Comparison of ENCODE assay signal across 8 cellular contexts in the genomic region with DNA sequence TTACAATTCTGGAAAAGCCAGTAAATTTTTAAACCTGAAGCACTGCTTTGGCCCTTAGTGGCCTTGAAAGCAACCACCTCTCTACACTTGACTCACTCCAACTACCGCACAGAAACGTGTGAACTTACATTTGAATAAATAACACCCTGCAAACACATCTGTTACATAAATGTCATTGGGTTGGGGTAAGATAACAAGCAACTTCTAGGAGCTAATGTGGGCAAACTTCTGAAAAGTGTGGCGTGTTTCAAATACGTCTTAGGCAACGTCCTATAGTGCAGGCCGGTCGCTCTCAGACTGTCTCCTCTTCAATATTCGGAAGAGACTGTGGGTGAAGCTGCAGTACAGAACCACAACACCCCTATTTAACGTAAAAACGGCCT. TPM values are rescaled to one million over a fixed set of nuclear protein-coding genes. Genes with fewer than 3 reads are reported as not detected.
DNase-seq lines count a peak whose midpoint lies in the region; ATAC-seq and TF ChIP-seq lines count a peak whose summit lies in the region.

No MANE protein-coding gene starts in this region.

- intact Hi-C loops in activated CD4-positive, alpha-beta T cell treated with anti-CD3 and anti-CD28 coated beads for 36 hours (cut with DNase I, micrococcal nuclease), result loop anchor here in 1 of 2 experiments (5.0 kb wide), 1 partner anchor 1325 kb away; the partner anchor contains the start of gene RINT1
- intact Hi-C loops in colonic mucosa (cut with DNase I), result no loop called here

- no peak for TF ChIP-seq EP300 in upper lobe of left lung (IDR thresholded peaks at IDR 0.05)

- TF ChIP-seq POLR2A in NB4 (IDR thresholded peaks at IDR 0.05; ENCODE audit: extremely low read depth, insufficient read length) (no peak), upper lobe of left lung (IDR thresholded peaks at IDR 0.05) (no peak)

- H3K4me1 ChIP-seq in colonic mucosa, result peaks cover 3% of the 10 kb centered on the region
- peaks cover 14 to 18% (median 16%) of the 10 kb centered on the region in 4 donors for H3K4me1 ChIP-seq in upper lobe of left lung

- peaks cover 4% of the 10 kb centered on the region for H3K27me3 Mint-ChIP-seq in activated CD4-positive, alpha-beta T cell treated with anti-CD3 and anti-CD28 coated beads for 36 hours

- H3K27me3 ChIP-seq in colonic mucosa (no peaks in the 10 kb centered on the region), upper lobe of left lung (no peaks in the 10 kb centered on the region)

- no peaks in the 10 kb centered on the region for H3K9me3 ChIP-seq in colonic mucosa
- H3K9me3 ChIP-seq in upper lobe of left lung, result no peaks in the 10 kb centered on the region

- no peaks in the 10 kb centered on the region for H3K9me3 Mint-ChIP-seq in activated CD4-positive, alpha-beta T cell treated with anti-CD3 and anti-CD28 coated beads for 36 hours (ENCODE audit: low read depth)

- peak overlapping the region; percentile 87 for H3K4me3 Mint-ChIP-seq in activated CD4-positive, alpha-beta T cell treated with anti-CD3 and anti-CD28 coated beads for 36 hours

- peak overlapping the region; percentile 86 for H3K4me3 ChIP-seq in NB4 (ENCODE audit: low read depth, low read length)
- H3K4me3 ChIP-seq in colonic mucosa, result peak overlapping the region; percentile 88
- peak overlapping the region; percentile 54 to 94 (median 78) for H3K4me3 ChIP-seq in upper lobe of left lung

- peaks cover 25% of the 10 kb centered on the region for H3K4me1 Mint-ChIP-seq in activated CD4-positive, alpha-beta T cell treated with anti-CD3 and anti-CD28 coated beads for 36 hours

- H3K27ac Mint-ChIP-seq in activated CD4-positive, alpha-beta T cell treated with anti-CD3 and anti-CD28 coated beads for 36 hours, result peak overlapping the region; percentile 93

- POLR2A ChIA-PET in activated CD4-positive, alpha-beta T cell treated with anti-CD3 and anti-CD28 coated beads for 36 hours (lab: Charles Lee), result no interaction called here
- POLR2A ChIA-PET in HEK293T (lab: Yijun Ruan, JAX), result no interaction called here

- TF ChIP-seq CTCF in NB4 (IDR thresholded peaks at IDR 0.05; ENCODE audit: low read depth, low read length) (no peak), colonic mucosa (IDR thresholded peaks at IDR 0.05) (no peak), upper lobe of left lung (IDR thresholded peaks at IDR 0.05) (no peak)

- no peak for DNase-seq in activated CD4-positive, alpha-beta T cell treated with anti-CD3 and anti-CD28 coated beads for 36 hours
- DNase-seq in activated CD4-positive, alpha-beta T cell treated with anti-CD3 and anti-CD28 coated beads, Interleukin-2, amount 50 U/mL, for 4 hours, result no peak
- DNase-seq in HEK293T (ENCODE audit: extremely low spot score), result peak; percentile 6
- DNase-seq in NB4 (ENCODE audit: low read depth), result peak; percentile 40
- peak; percentile 20 for DNase-seq in colonic mucosa
- peak; percentile 3 for DNase-seq in medulla oblongata (ENCODE audit: extremely low spot score)
- no peak for DNase-seq in upper lobe of left lung
- no peak for DNase-seq in NCI-H226

- peaks cover 15% of the 10 kb centered on the region for H3K36me3 Mint-ChIP-seq in activated CD4-positive, alpha-beta T cell treated with anti-CD3 and anti-CD28 coated beads for 36 hours (ENCODE audit: low read depth)

- peak overlapping the region; percentile 63 for H3K27ac ChIP-seq in colonic mucosa
- peak overlapping the region; percentile 75 to 86 (median 83) for H3K27ac ChIP-seq in upper lobe of left lung

- H3K36me3 ChIP-seq in colonic mucosa (no peaks in the 10 kb centered on the region), upper lobe of left lung (peaks cover 0 to 17% (median 8%) of the 10 kb centered on the region in 4 donors)

- H3K9ac ChIP-seq in colonic mucosa (ENCODE audit: low read depth in 2 of 2, low read length in 2 of 2), result peak overlapping the region; percentile 77 to 88

- CTCF ChIA-PET in activated CD4-positive, alpha-beta T cell treated with anti-CD3 and anti-CD28 coated beads for 36 hours (lab: Charles Lee), result no interaction called here
- CTCF ChIA-PET in HEK293T (lab: Yijun Ruan, JAX), result no interaction called here

- WGBS in upper lobe of left lung, 2 donors, result 0 to 2% methylated on average over 10 of the region's 10 CpGs

- peak; percentile 43 for ATAC-seq in activated CD4-positive, alpha-beta T cell treated with anti-CD3 and anti-CD28 coated beads for 36 hours
- ATAC-seq in upper lobe of left lung (ENCODE audit: low FRiP score in 2 of 2), result peak; percentile 63 to 73

TF ChIP-seq in HEK293T, 16 proteins besides CTCF, POLR2A, EP300 and RAD21:
- TF ChIP-seq FOXM1 (IDR thresholded peaks at IDR 0.05; ENCODE audit: borderline replicate concordance) (no peak), TARDBP (IDR thresholded peaks at IDR 0.05) (no peak), HDGF (IDR thresholded peaks at IDR 0.05; ENCODE audit: borderline replicate concordance) (no peak), LEF1 (IDR thresholded peaks at IDR 0.05; ENCODE audit: borderline replicate concordance) (no peak), ELF4 (IDR thresholded peaks at IDR 0.05) (no peak), ARNT (IDR thresholded peaks at IDR 0.05) (no peak), BHLHE40 (IDR thresholded peaks at IDR 0.05; ENCODE audit: borderline replicate concordance) (no peak)

RNA-seq across cellular contexts. Expression of gene ORC5, which starts 0.5 kb away (rescaled TPM):
- 10 to 100 TPM; 23.5 to 25.1 TPM for total RNA-seq in activated CD4-positive, alpha-beta T cell treated with anti-CD3 and anti-CD28 coated beads for 36 hours
- 10 to 100 TPM; 13.9 to 18.9 TPM for total RNA-seq in colonic mucosa
- total RNA-seq in upper lobe of left lung, result 10 to 100 TPM in 5 of 6 donors, 1 to 10 TPM in 1; 4.9 to 22.0 (median 13.8) TPM

Comparison
In these comparisons a context has a peak if more than half of its experiments do, and no peak if none do; other contexts are left out.
1. DNase-seq: peak in HEK293T (single experiment), NB4 (single experiment), colonic mucosa (single experiment) and medulla oblongata (single experiment); none in activated CD4-positive, alpha-beta T cell treated with anti-CD3 and anti-CD28 coated beads for 36 hours (single experiment), activated CD4-positive, alpha-beta T cell treated with anti-CD3 and anti-CD28 coated beads, Interleukin-2, amount 50 U/mL, for 4 hours (0 of 2), upper lobe of left lung (0 of 2) and NCI-H226 (single experiment).
2. Peak in every context shown above with its lines, with median percentiles within 50 percentile points of each other: H3K4me3 ChIP-seq.